Comparison of ENCODE assay signal across 31 cellular contexts in the genomic region with DNA sequence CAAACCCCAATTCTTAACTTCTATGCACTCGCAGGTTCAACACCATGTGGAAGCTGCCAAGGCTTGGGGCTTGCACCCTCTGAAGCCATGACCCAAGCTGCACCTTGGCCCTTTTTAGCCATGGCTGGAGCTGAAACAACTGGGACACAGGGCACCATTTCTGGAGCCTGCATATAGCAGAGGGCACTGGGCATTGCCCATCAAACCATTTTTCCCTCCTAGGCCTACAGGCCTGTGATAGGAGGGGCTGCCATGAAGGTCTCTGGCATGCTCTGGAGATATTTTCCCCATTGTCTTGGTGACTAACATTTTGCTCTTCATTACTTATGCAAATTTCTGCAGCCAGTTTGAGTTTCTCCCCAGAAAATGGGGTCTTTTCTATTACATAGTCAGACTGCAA.
DNase-seq lines count a peak whose midpoint lies in the region; TF ChIP-seq lines count a peak whose summit lies in the region.
"Had no signal": no experiment of that assay in that cellular context is flagged by ENCODE, and none has a peak within 500 bp of the region (broad histone marks: within the 10 kb centered on the region; RNA-seq: fewer than 3 reads in every experiment).

No MANE protein-coding gene starts in this region.

- H3K36me3 ChIP-seq in HEK293 (ENCODE audit: control insufficient read depth in 2 of 2, insufficient read depth in 1 of 2, low read length in 2 of 2) (no peaks in the 10 kb centered on the region), neuronal stem cell (replicated peaks in 1 of 2; ENCODE audit: control insufficient read depth in 2 of 2, insufficient read depth in 2 of 2, low read length in 2 of 2) (no peaks in the 10 kb centered on the region)
- H3K36me3 ChIP-seq: BE2C; BLaER1; BLaER1 treated with 17β-estradiol and CSF1 and Interleukin-3, amounts not matched to agents 10 nM and 100 nM had no signal

- H3K27me3 Mint-ChIP-seq in chondrocyte (ENCODE audit: low read depth) = no peaks in the 10 kb centered on the region
- H3K27me3 Mint-ChIP-seq: B cell; CD4-positive, alpha-beta memory T cell; CD4-positive, alpha-beta T cell; CD4-positive, CD25-positive, alpha-beta regulatory T cell; CD8-positive, alpha-beta memory T cell had no signal

- POLR2A ChIA-PET in HEK293 (lab: Yijun Ruan, JAX) = no interaction called here

- no peak overlapping the region for H4K8ac ChIP-seq in neuronal stem cell (ENCODE audit: low read depth, low read length)

- H3K9me3 ChIP-seq in HEK293 (ENCODE audit: control insufficient read depth, insufficient read depth, low read depth, low read length) (no peaks in the 10 kb centered on the region), neuronal stem cell (replicated peaks in 1 of 2; ENCODE audit: control insufficient read depth in 2 of 2, insufficient read depth in 1 of 2, low read depth in 1 of 2, low read length in 2 of 2) (no peaks in the 10 kb centered on the region)
- H3K9me3 ChIP-seq: A549, BE2C, Caco-2 had no signal

- H3K14ac ChIP-seq in neuronal stem cell (ENCODE audit: low read length) = no peak overlapping the region

- CTCF ChIA-PET in HEK293 (lab: Yijun Ruan, JAX) = no interaction called here

- no peaks in the 10 kb centered on the region for H3K79me1 ChIP-seq in neuronal stem cell (ENCODE audit: low read depth, low read length)

- H3K9ac ChIP-seq in neuronal stem cell (ENCODE audit: low read depth, low read length, poor library complexity) = no peak overlapping the region
- H3K9ac ChIP-seq: BLaER1; BLaER1 treated with 17β-estradiol and CSF1 and Interleukin-3, amounts not matched to agents 10 nM and 100 nM had no signal

- no peak overlapping the region for H3K4me2 ChIP-seq in neuronal stem cell (ENCODE audit: insufficient read depth, low read length, poor library complexity, severe bottlenecking)
- H3K4me2 ChIP-seq: A549; BLaER1; BLaER1 treated with 17β-estradiol and CSF1 and Interleukin-3, amounts not matched to agents 10 nM and 100 nM had no signal

- H3K27ac ChIP-seq in HEK293 (ENCODE audit: extremely low read depth, low read depth, low read length) (no peak overlapping the region), neuronal stem cell (replicated peaks; ENCODE audit: low read length) (no peak overlapping the region)
- H3K27ac ChIP-seq: 22Rv1; A549; BLaER1; BLaER1 treated with 17β-estradiol and CSF1 and Interleukin-3, amounts not matched to agents 10 nM and 100 nM; C4-2B had no signal

- TF ChIP-seq CTCF in HEK293 (tag by site-specific recombination; IDR thresholded peaks at IDR 0.05) (no peak), chondrocyte (IDR thresholded peaks at IDR 0.05) (no peak)

- peaks cover 7% of the 10 kb centered on the region for H3K9me3 Mint-ChIP-seq in chondrocyte (ENCODE audit: low read depth)

- no CpG with 5 or more reads among the region's 1 CpG for WGBS in neuronal stem cell (ENCODE audit: extremely low coverage in 2 of 2, insufficient read length in 2 of 2, insufficient replicate concordance in 1 of 2), 2 donors

- no peak overlapping the region for H3K27ac Mint-ChIP-seq in chondrocyte (ENCODE audit: unreplicated experiment)
- H3K27ac Mint-ChIP-seq: B cell; CD14-positive monocyte; CD4-positive, alpha-beta memory T cell; CD4-positive, alpha-beta T cell; CD4-positive, CD25-positive, alpha-beta regulatory T cell; CD8-positive, alpha-beta T cell had no signal

- H2BK15ac ChIP-seq in neuronal stem cell (ENCODE audit: low read length) = no peak overlapping the region

- no peaks in the 10 kb centered on the region for H3K36me3 Mint-ChIP-seq in chondrocyte (ENCODE audit: low read depth)
- H3K36me3 Mint-ChIP-seq: CD14-positive monocyte; CD4-positive, alpha-beta memory T cell; CD4-positive, CD25-positive, alpha-beta regulatory T cell; CD8-positive, alpha-beta memory T cell; CD8-positive, alpha-beta T cell had no signal

- H2AK5ac ChIP-seq in neuronal stem cell (ENCODE audit: low read depth, low read length) = no peak overlapping the region

- H2BK5ac ChIP-seq in neuronal stem cell (ENCODE audit: low read length) = no peak overlapping the region

- no peak overlapping the region for H3K18ac ChIP-seq in neuronal stem cell (ENCODE audit: low read length)

- H2AFZ ChIP-seq in neuronal stem cell (ENCODE audit: low read length) = no peak overlapping the region

- H3K4me1 ChIP-seq in HEK293 (ENCODE audit: control insufficient read depth, insufficient read depth, low read length) (no peaks in the 10 kb centered on the region), neuronal stem cell (ENCODE audit: control insufficient read depth in 2 of 2, insufficient read depth in 1 of 2, low read depth in 1 of 2, low read length in 2 of 2) (no peaks in the 10 kb centered on the region)
- H3K4me1 ChIP-seq: A549; BE2C; BLaER1; BLaER1 treated with 17β-estradiol and CSF1 and Interleukin-3, amounts not matched to agents 10 nM and 100 nM; Caco-2 had no signal

- H3K4me3 ChIP-seq in HEK293 (ENCODE audit: low read depth, low read length) (no peak overlapping the region), neuronal stem cell (ENCODE audit: low read length in 2 of 2) (no peak overlapping the region)
- H3K4me3 ChIP-seq: A549; BLaER1; BLaER1 treated with 17β-estradiol and CSF1 and Interleukin-3, amounts not matched to agents 10 nM and 100 nM had no signal

- DNase-seq in neuronal stem cell (ENCODE audit: low spot score) = no peak
- DNase-seq in SKM-1 treated with dmso at 0.1 percent for 144 hours (lab: John Stamatoyannopoulos, UW; ENCODE audit: unreplicated experiment) = no peak
- DNase-seq in chondrocyte (ENCODE audit: low spot score) = no peak
- DNase-seq: 8988T; ACHN; AML-193; BE2C; C1 segment of cervical spinal cord; Caco-2; Calu3; CD4-positive, alpha-beta memory T cell; CD4-positive, alpha-beta T cell; CD4-positive, CD25-positive, alpha-beta regulatory T cell; CD8-positive, alpha-beta memory T cell; CD8-positive, alpha-beta T cell; COR-L47; DMS 273 treated with DMSO at 0.1 percent for 48 hours; DMS153; DMS53; DMS79; DMS79 treated with DMSO at 0.1 percent for 48 hours; DND-41; EL had no signal

- peak overlapping the region; percentile 55 for H3K23ac ChIP-seq in neuronal stem cell (ENCODE audit: low read depth, low read length, poor library complexity)

- no peak overlapping the region for H2BK12ac ChIP-seq in neuronal stem cell (ENCODE audit: low read length)

- no peak overlapping the region for H4K91ac ChIP-seq in neuronal stem cell (ENCODE audit: low read depth, low read length, poor library complexity)

- no peaks in the 10 kb centered on the region for H3K27me3 ChIP-seq in neuronal stem cell (ENCODE audit: control insufficient read depth in 3 of 3, insufficient read depth in 3 of 3, low read depth in 1 of 3, low read length in 3 of 3)
- H3K27me3 ChIP-seq: BE2C; BLaER1; BLaER1 treated with 17β-estradiol and CSF1 and Interleukin-3, amounts not matched to agents 10 nM and 100 nM had no signal

- no peak overlapping the region for H3K4ac ChIP-seq in neuronal stem cell (ENCODE audit: low read length)

- H3K4me1 Mint-ChIP-seq in chondrocyte (ENCODE audit: low read depth) = no peaks in the 10 kb centered on the region
- H3K4me1 Mint-ChIP-seq: B cell; CD14-positive monocyte; CD4-positive, alpha-beta memory T cell; CD4-positive, CD25-positive, alpha-beta regulatory T cell; CD8-positive, alpha-beta memory T cell had no signal

- H2BK120ac ChIP-seq in neuronal stem cell (ENCODE audit: low read depth, low read length) = no peak overlapping the region

- H3K4me3 Mint-ChIP-seq in chondrocyte (ENCODE audit: unreplicated experiment) = no peak overlapping the region
- H3K4me3 Mint-ChIP-seq: B cell; CD14-positive monocyte; CD4-positive, alpha-beta memory T cell; CD4-positive, alpha-beta T cell; CD4-positive, CD25-positive, alpha-beta regulatory T cell; CD8-positive, alpha-beta memory T cell; CD8-positive, alpha-beta T cell had no signal

TF ChIP-seq in HEK293, 187 proteins besides CTCF, POLR2A, EP300 and RAD21:
- TF ChIP-seq ZNF585B (tag by site-specific recombination; IDR thresholded peaks at IDR 0.05) (peak; percentile 90), ZNF366 (tag by site-specific recombination; conservative IDR thresholded peaks at IDR 0.05) (no peak), YY1 (tag by site-specific recombination; IDR thresholded peaks at IDR 0.05) (no peak), ZNF791 (tag by site-specific recombination; IDR thresholded peaks at IDR 0.05) (no peak), SETDB1 (IDR thresholded peaks at IDR 0.05; ENCODE audit: insufficient read length, low read length) (peak; percentile 32)
- TF ChIP-seq, protein P1, sequence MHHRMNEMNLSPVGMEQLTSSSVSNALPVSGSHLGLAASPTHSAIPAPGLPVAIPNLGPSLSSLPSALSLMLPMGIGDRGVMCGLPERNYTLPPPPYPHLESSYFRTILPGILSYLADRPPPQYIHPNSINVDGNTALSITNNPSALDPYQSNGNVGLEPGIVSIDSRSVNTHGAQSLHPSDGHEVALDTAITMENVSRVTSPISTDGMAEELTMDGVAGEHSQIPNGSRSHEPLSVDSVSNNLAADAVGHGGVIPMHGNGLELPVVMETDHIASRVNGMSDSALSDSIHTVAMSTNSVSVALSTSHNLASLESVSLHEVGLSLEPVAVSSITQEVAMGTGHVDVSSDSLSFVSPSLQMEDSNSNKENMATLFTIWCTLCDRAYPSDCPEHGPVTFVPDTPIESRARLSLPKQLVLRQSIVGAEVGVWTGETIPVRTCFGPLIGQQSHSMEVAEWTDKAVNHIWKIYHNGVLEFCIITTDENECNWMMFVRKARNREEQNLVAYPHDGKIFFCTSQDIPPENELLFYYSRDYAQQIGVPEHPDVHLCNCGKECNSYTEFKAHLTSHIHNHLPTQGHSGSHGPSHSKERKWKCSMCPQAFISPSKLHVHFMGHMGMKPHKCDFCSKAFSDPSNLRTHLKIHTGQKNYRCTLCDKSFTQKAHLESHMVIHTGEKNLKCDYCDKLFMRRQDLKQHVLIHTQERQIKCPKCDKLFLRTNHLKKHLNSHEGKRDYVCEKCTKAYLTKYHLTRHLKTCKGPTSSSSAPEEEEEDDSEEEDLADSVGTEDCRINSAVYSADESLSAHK (tag by site-specific recombination; IDR thresholded peaks at IDR 0.05) = no peak
- TF ChIP-seq, protein P2, sequence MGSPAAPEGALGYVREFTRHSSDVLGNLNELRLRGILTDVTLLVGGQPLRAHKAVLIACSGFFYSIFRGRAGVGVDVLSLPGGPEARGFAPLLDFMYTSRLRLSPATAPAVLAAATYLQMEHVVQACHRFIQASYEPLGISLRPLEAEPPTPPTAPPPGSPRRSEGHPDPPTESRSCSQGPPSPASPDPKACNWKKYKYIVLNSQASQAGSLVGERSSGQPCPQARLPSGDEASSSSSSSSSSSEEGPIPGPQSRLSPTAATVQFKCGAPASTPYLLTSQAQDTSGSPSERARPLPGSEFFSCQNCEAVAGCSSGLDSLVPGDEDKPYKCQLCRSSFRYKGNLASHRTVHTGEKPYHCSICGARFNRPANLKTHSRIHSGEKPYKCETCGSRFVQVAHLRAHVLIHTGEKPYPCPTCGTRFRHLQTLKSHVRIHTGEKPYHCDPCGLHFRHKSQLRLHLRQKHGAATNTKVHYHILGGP (tag by site-specific recombination; IDR thresholded peaks at IDR 0.05) = no peak
